17 cellular contexts compared by ENCODE assay signal in genomic region chr9:136352682-136353081, GRCh38. TPM values are rescaled to one million over a fixed set of nuclear protein-coding genes. Genes with fewer than 3 reads are reported as not detected.
DNase-seq lines count a peak whose midpoint lies in the region; ATAC-seq, FAIRE-seq and TF ChIP-seq lines count a peak whose summit lies in the region.
"Had no signal": no experiment of that assay in that cellular context is flagged by ENCODE, and none has a peak within 500 bp of the region (broad histone marks: within the 10 kb centered on the region; RNA-seq: fewer than 3 reads in every experiment).

No MANE protein-coding gene starts in this region.

- H3K9ac ChIP-seq in HepG2 (ENCODE audit: insufficient read depth, low read depth, low read length), result no peak overlapping the region

- BruUV-seq in HepG2 (replicated peaks; lab: Mats Ljungman, UMichigan), result no TSS peak

- H2AFZ ChIP-seq in HepG2 (ENCODE audit: low read length), result no peak overlapping the region

- ATAC-seq in HepG2 (peak; percentile 4; the same call in 1 of the 3 replicates), right lobe of liver (no peak), left ventricle myocardium superior (peak; percentile 36), HG02885 (IDR thresholded peaks at IDR 0.05; ENCODE audit: poor library complexity, unreplicated experiment) (no peak), HG03025 (IDR thresholded peaks at IDR 0.05; ENCODE audit: low FRiP score, unreplicated experiment) (no peak)
- ATAC-seq: gastroesophageal sphincter had no signal

- intact Hi-C loops in HepG2 (cut with micrococcal nuclease; ENCODE audit: unreplicated experiment), result no loop called here
- intact Hi-C loops in right lobe of liver (cut with DNase I), result no loop called here
- intact Hi-C loops in left ventricle myocardium superior (cut with micrococcal nuclease), result no loop called here

- H3K27ac ChIP-seq in HepG2 (ENCODE audit: extremely low read length, insufficient read depth, low read length) (no peak overlapping the region), right lobe of liver (no peak overlapping the region)
- H3K27ac ChIP-seq: BLaER1 treated with 17β-estradiol and CSF1 and Interleukin-3, amounts not matched to agents 10 nM and 100 nM had no signal

- no peaks in the 10 kb centered on the region for H4K20me1 ChIP-seq in HepG2 (ENCODE audit: insufficient read depth, low read length)

- no peak overlapping the region for H3K27ac Mint-ChIP-seq in nephron progenitor cell

- TF ChIP-seq EP300 in HepG2 (IDR thresholded peaks at IDR 0.05; ENCODE audit: low read depth in 2 of 2, low read length in 2 of 2), result no peak
- TF ChIP-seq EP300 in HepG2 (CRISPR knock-in tag; IDR thresholded peaks at IDR 0.05; ENCODE audit: borderline replicate concordance), result no peak

- no peaks in the 10 kb centered on the region for H3K27me3 Mint-ChIP-seq in nephron progenitor cell (ENCODE audit: low read depth, poor library complexity)

- TF ChIP-seq POLR2A in HepG2 (IDR thresholded peaks at IDR 0.05; ENCODE audit: insufficient read depth in 1 of 2, low read depth in 2 of 2, low read length in 2 of 2) (no peak), right lobe of liver (IDR thresholded peaks at IDR 0.05) (no peak)

- H3K4me1 ChIP-seq in HepG2 (ENCODE audit: insufficient read depth, low read length) (peaks cover 44% of the 10 kb centered on the region), right lobe of liver (no peaks in the 10 kb centered on the region)

- H3K36me3 ChIP-seq in HepG2 (replicated peaks in 1 of 2; ENCODE audit: control insufficient read depth in 1 of 2, insufficient read depth in 2 of 2, low read length in 2 of 2), result no peaks in the 10 kb centered on the region
- no peaks in the 10 kb centered on the region for H3K36me3 ChIP-seq in right lobe of liver

- no peak overlapping the region for H3K4me3 Mint-ChIP-seq in nephron progenitor cell

- no peak for FAIRE-seq in HepG2 (lab: Jason Lieb, UNC)
- FAIRE-seq: GM12891, keratinocyte had no signal

- H3K27me3 ChIP-seq in HepG2 (ENCODE audit: control insufficient read depth in 1 of 2, insufficient read depth in 2 of 2, low read length in 2 of 2) (peaks cover 0 to 9% of the 10 kb centered on the region in 2 experiments; a peak in 2 of 5 replicates), right lobe of liver (no peaks in the 10 kb centered on the region)
- H3K27me3 ChIP-seq: BLaER1 treated with 17β-estradiol and CSF1 and Interleukin-3, amounts not matched to agents 10 nM and 100 nM; gastroesophageal sphincter had no signal

- H3K4me3 ChIP-seq in HepG2 (replicated peaks in 1 of 3; ENCODE audit: insufficient read depth in 1 of 3, low read depth in 2 of 3, low read length in 3 of 3) (no peak overlapping the region; a peak in 1 of 6 replicates), right lobe of liver (no peak overlapping the region)
- H3K4me3 ChIP-seq: BLaER1 treated with 17β-estradiol and CSF1 and Interleukin-3, amounts not matched to agents 10 nM and 100 nM; gastroesophageal sphincter had no signal

- POLR2A ChIA-PET in HepG2 (lab: Yijun Ruan, JAX), result interaction anchor here (1.5 kb wide), 1 partner anchor 10 kb away, joined by 8 read pairs; the partner anchor contains the start of gene DNLZ

- H3K9me3 Mint-ChIP-seq in nephron progenitor cell, result no peaks in the 10 kb centered on the region

- H3K9me3 ChIP-seq in HepG2 (ENCODE audit: low read length) (no peaks in the 10 kb centered on the region), right lobe of liver (no peaks in the 10 kb centered on the region)
- H3K9me3 ChIP-seq: BLaER1 treated with 17β-estradiol and CSF1 and Interleukin-3, amounts not matched to agents 10 nM and 100 nM; gastroesophageal sphincter had no signal

- no peaks in the 10 kb centered on the region for H3K79me2 ChIP-seq in HepG2 (ENCODE audit: insufficient read depth, low read length)

- no peaks in the 10 kb centered on the region for H3K36me3 Mint-ChIP-seq in nephron progenitor cell (ENCODE audit: low read depth)

- CTCF ChIA-PET in HepG2 (lab: Yijun Ruan, JAX; ENCODE audit: low intra/inter-chr PET ratio, low total read pairs), result no interaction called here

- no peak for TF ChIP-seq RAD21 in HepG2 (CRISPR knock-in tag; IDR thresholded peaks at IDR 0.05)

- no CpG with 5 or more reads among the region's 16 CpGs for WGBS in HepG2 (ENCODE audit: low lambda C conversion rate)
- 71% methylated on average over 4 of the region's 16 CpGs for WGBS in right lobe of liver (ENCODE audit: insufficient coverage, low coverage, low lambda C conversion rate, missing lambda C conversion rate)

- in situ Hi-C loops in HepG2 (cut with HindIII; ENCODE audit: extremely low pct_ligation_motif_present, low pct_unique_long_range_greater_than_20kb), result no loop called here

- no peak for DNase-seq in HepG2 (ENCODE audit: low spot score)
- DNase-seq in right lobe of liver, result no peak
- DNase-seq in NCI-H774 (lab: John Stamatoyannopoulos, UW), result peak; percentile 19
- DNase-seq in left ventricle myocardium superior, result peak; percentile 73
- no peak for DNase-seq in nephron progenitor cell
- DNase-seq in HK-2 (ENCODE audit: unreplicated experiment), result no peak
- DNase-seq: activated T-cell treated with anti-CD3 and anti-CD28 coated beads, Interleukin-2, amount 50 U/mL, for 1 hour; cerebellar nuclear complex; EL had no signal

- TF ChIP-seq CTCF in HepG2 (CRISPR knock-in tag; IDR thresholded peaks at IDR 0.05), result no peak
- no peak for TF ChIP-seq CTCF in right lobe of liver (IDR thresholded peaks at IDR 0.05)
- TF ChIP-seq CTCF in nephron progenitor cell (IDR thresholded peaks at IDR 0.05), result no peak

- H3K4me1 Mint-ChIP-seq in nephron progenitor cell, result peaks cover 9% of the 10 kb centered on the region

- H3K4me2 ChIP-seq in HepG2 (ENCODE audit: low read depth, low read length), result no peak overlapping the region; the same call in 1 of the 2 replicates

RNA-seq across cellular contexts. Expression of gene DNLZ, which starts 10.9 kb away (rescaled TPM):
- total RNA-seq in HepG2 (2016; rRNA removed; fragmentation: Illumina TruSeq; extraction: Trizol) (5.4 and 8.0 TPM in 2 replicates), right lobe of liver (10 to 100 TPM in 3 of 6 experiments, 1 to 10 TPM in 3; 5.0 to 26.0 (median 10.4) TPM), left ventricle myocardium superior (40.2 TPM)
- 8.5 and 9.7 TPM in 2 replicates for total RNA-seq in HepG2 (2016; cell fraction: cytosol; rRNA removed; fragmentation: Illumina TruSeq; extraction: Trizol; ENCODE audit: low read depth)
- 5.7 and 10.6 TPM in 2 replicates for total RNA-seq in HepG2 (2016; cell fraction: insoluble cytoplasmic fraction; rRNA removed; fragmentation: Illumina TruSeq; extraction: Trizol)
- total RNA-seq in HepG2 (2016; cell fraction: membrane; rRNA removed; fragmentation: Illumina TruSeq; extraction: Trizol), result 8.2 and 10.5 TPM in 2 replicates
- total RNA-seq in HepG2 (2016; cell fraction: nucleus; rRNA removed; fragmentation: Illumina TruSeq; extraction: Trizol), result 2.7 and 3.8 TPM in 2 replicates
- polyA plus RNA-seq in HepG2 (2011; rRNA removed), result 3.4 and 4.5 TPM in 2 replicates
- polyA plus RNA-seq in HepG2 (2011; cell fraction: cytosol; rRNA removed), result 1.9 and 8.6 TPM in 2 replicates
- polyA plus RNA-seq in HepG2 (2011; cell fraction: nucleus; rRNA removed), result 4.9 and 10.5 TPM in 2 replicates
- polyA plus RNA-seq in HepG2 (2012), result 1.9 and 2.8 TPM in 2 replicates
- 8.4 and 8.5 TPM in 2 replicates for polyA plus RNA-seq in HepG2 (2016; cell fraction: cytosol; fragmentation: Illumina TruSeq; extraction: Trizol; ENCODE audit: low read depth)
- 4.0 and 5.1 TPM in 2 replicates for polyA plus RNA-seq in HepG2 (2016; cell fraction: insoluble cytoplasmic fraction; fragmentation: Illumina TruSeq; extraction: Trizol; ENCODE audit: low read depth)
- 6.4 and 6.8 TPM in 2 replicates for polyA plus RNA-seq in HepG2 (2016; cell fraction: membrane; fragmentation: Illumina TruSeq; extraction: Trizol; ENCODE audit: low read depth)
- 5.5 and 7.2 TPM in 2 replicates for polyA plus RNA-seq in HepG2 (2016; cell fraction: nucleus; fragmentation: Illumina TruSeq; extraction: Trizol; ENCODE audit: insufficient read depth, low read depth)
- polyA minus RNA-seq in HepG2 (2011; rRNA and poly(A)+ RNA removed; ENCODE audit: low replicate concordance), result 0.90 and 2.5 TPM in 2 replicates
- 1.3 TPM in 1 of 2 replicates, not detected in the other for polyA minus RNA-seq in HepG2 (2011; cell fraction: cytosol; rRNA and poly(A)+ RNA removed)
- 2.6 and 2.8 TPM in 2 replicates for polyA minus RNA-seq in HepG2 (2011; cell fraction: nucleus; rRNA and poly(A)+ RNA removed)

RNA-seq across cellular contexts. Expression of gene CARD9, which starts 20.8 kb away (rescaled TPM):
- total RNA-seq in HepG2 (2016; rRNA removed; fragmentation: Illumina TruSeq; extraction: Trizol) (3.6 and 7.4 TPM in 2 replicates), right lobe of liver (1 to 10 TPM in 3 of 6 experiments, under 1 TPM in 3; 0.48 to 1.6 (median 1.1) TPM), left ventricle myocardium superior (0.79 TPM)
- total RNA-seq in HepG2 (2016; cell fraction: cytosol; rRNA removed; fragmentation: Illumina TruSeq; extraction: Trizol; ENCODE audit: low read depth), result 2.1 TPM in 2 replicates
- total RNA-seq in HepG2 (2016; cell fraction: insoluble cytoplasmic fraction; rRNA removed; fragmentation: Illumina TruSeq; extraction: Trizol), result 3.4 and 7.7 TPM in 2 replicates
- 1.7 and 2.5 TPM in 2 replicates for total RNA-seq in HepG2 (2016; cell fraction: membrane; rRNA removed; fragmentation: Illumina TruSeq; extraction: Trizol)
- total RNA-seq in HepG2 (2016; cell fraction: nucleus; rRNA removed; fragmentation: Illumina TruSeq; extraction: Trizol), result 7.9 and 8.9 TPM in 2 replicates
- 3.3 and 7.2 TPM in 2 replicates for polyA plus RNA-seq in HepG2 (2011; rRNA removed)
- 1.3 and 2.2 TPM in 2 replicates for polyA plus RNA-seq in HepG2 (2011; cell fraction: cytosol; rRNA removed)
- 51.0 and 60.5 TPM in 2 replicates for polyA plus RNA-seq in HepG2 (2011; cell fraction: nucleus; rRNA removed)
- polyA plus RNA-seq in HepG2 (2012), result 2.6 and 4.5 TPM in 2 replicates
- polyA plus RNA-seq in HepG2 (2016; cell fraction: cytosol; fragmentation: Illumina TruSeq; extraction: Trizol; ENCODE audit: low read depth), result 0.79 and 1.0 TPM in 2 replicates
- polyA plus RNA-seq in HepG2 (2016; cell fraction: insoluble cytoplasmic fraction; fragmentation: Illumina TruSeq; extraction: Trizol; ENCODE audit: low read depth), result 2.6 and 5.2 TPM in 2 replicates
- polyA plus RNA-seq in HepG2 (2016; cell fraction: membrane; fragmentation: Illumina TruSeq; extraction: Trizol; ENCODE audit: low read depth), result 0.66 and 0.74 TPM in 2 replicates
- polyA plus RNA-seq in HepG2 (2016; cell fraction: nucleus; fragmentation: Illumina TruSeq; extraction: Trizol; ENCODE audit: insufficient read depth, low read depth), result 23.4 and 24.3 TPM in 2 replicates
- polyA minus RNA-seq in HepG2 (2011; rRNA and poly(A)+ RNA removed; ENCODE audit: low replicate concordance), result 2.0 and 6.6 TPM in 2 replicates
- polyA minus RNA-seq in HepG2 (2011; cell fraction: cytosol; rRNA and poly(A)+ RNA removed), result 0.62 and 0.99 TPM in 2 replicates
- polyA minus RNA-seq in HepG2 (2011; cell fraction: nucleus; rRNA and poly(A)+ RNA removed), result 8.3 and 8.4 TPM in 2 replicates

RNA-seq across cellular contexts. Expression of gene GPSM1, which starts 25.3 kb away (rescaled TPM):
- 0.59 and 1.0 TPM in 2 replicates for total RNA-seq in HepG2 (2016; rRNA removed; fragmentation: Illumina TruSeq; extraction: Trizol)
- total RNA-seq in HepG2 (2016; cell fraction: cytosol; rRNA removed; fragmentation: Illumina TruSeq; extraction: Trizol; ENCODE audit: low read depth), result 0.26 and 0.30 TPM in 2 replicates
- total RNA-seq in HepG2 (2016; cell fraction: insoluble cytoplasmic fraction; rRNA removed; fragmentation: Illumina TruSeq; extraction: Trizol), result 0.55 and 1.1 TPM in 2 replicates
- total RNA-seq in HepG2 (2016; cell fraction: membrane; rRNA removed; fragmentation: Illumina TruSeq; extraction: Trizol), result 0.53 and 0.72 TPM in 2 replicates
- 0.72 and 0.81 TPM in 2 replicates for total RNA-seq in HepG2 (2016; cell fraction: nucleus; rRNA removed; fragmentation: Illumina TruSeq; extraction: Trizol)
- 2.4 and 3.4 TPM in 2 replicates for polyA plus RNA-seq in HepG2 (2011; rRNA removed)
- 1.6 and 2.7 TPM in 2 replicates for polyA plus RNA-seq in HepG2 (2011; cell fraction: cytosol; rRNA removed)
- polyA plus RNA-seq in HepG2 (2011; cell fraction: nucleus; rRNA removed), result 11.3 and 15.0 TPM in 2 replicates
- 1.2 and 1.6 TPM in 2 replicates for polyA plus RNA-seq in HepG2 (2012)
- polyA plus RNA-seq in HepG2 (2016; cell fraction: cytosol; fragmentation: Illumina TruSeq; extraction: Trizol; ENCODE audit: low read depth), result 0.28 and 0.43 TPM in 2 replicates
- polyA plus RNA-seq in HepG2 (2016; cell fraction: insoluble cytoplasmic fraction; fragmentation: Illumina TruSeq; extraction: Trizol; ENCODE audit: low read depth), result 0.72 and 1.2 TPM in 2 replicates
- polyA plus RNA-seq in HepG2 (2016; cell fraction: membrane; fragmentation: Illumina TruSeq; extraction: Trizol; ENCODE audit: low read depth), result 0.61 and 1.2 TPM in 2 replicates
- 3.5 and 3.8 TPM in 2 replicates for polyA plus RNA-seq in HepG2 (2016; cell fraction: nucleus; fragmentation: Illumina TruSeq; extraction: Trizol; ENCODE audit: insufficient read depth, low read depth)
- polyA minus RNA-seq in HepG2 (2011; rRNA and poly(A)+ RNA removed; ENCODE audit: low replicate concordance), result 2.9 and 5.8 TPM in 2 replicates
- 1.4 and 1.6 TPM in 2 replicates for polyA minus RNA-seq in HepG2 (2011; cell fraction: cytosol; rRNA and poly(A)+ RNA removed)
- polyA minus RNA-seq in HepG2 (2011; cell fraction: nucleus; rRNA and poly(A)+ RNA removed), result 1.7 TPM in 2 replicates
- total RNA-seq in right lobe of liver, result 1 to 10 TPM; 1.3 to 4.8 (median 4.1) TPM
- total RNA-seq in left ventricle myocardium superior, result 61.7 TPM

RNA-seq across cellular contexts. Expression of gene SNAPC4, which starts 47.3 kb away (rescaled TPM):
- total RNA-seq in HepG2 (2016; rRNA removed; fragmentation: Illumina TruSeq; extraction: Trizol), result 4.3 and 6.0 TPM in 2 replicates
- 0.51 and 0.88 TPM in 2 replicates for total RNA-seq in HepG2 (2016; cell fraction: cytosol; rRNA removed; fragmentation: Illumina TruSeq; extraction: Trizol; ENCODE audit: low read depth)
- total RNA-seq in HepG2 (2016; cell fraction: insoluble cytoplasmic fraction; rRNA removed; fragmentation: Illumina TruSeq; extraction: Trizol), result 3.9 and 6.1 TPM in 2 replicates
- 1.5 TPM in 2 replicates for total RNA-seq in HepG2 (2016; cell fraction: membrane; rRNA removed; fragmentation: Illumina TruSeq; extraction: Trizol)
- total RNA-seq in HepG2 (2016; cell fraction: nucleus; rRNA removed; fragmentation: Illumina TruSeq; extraction: Trizol), result 7.0 and 9.4 TPM in 2 replicates
- 2.0 and 3.3 TPM in 2 replicates for polyA plus RNA-seq in HepG2 (2011; rRNA removed)
- polyA plus RNA-seq in HepG2 (2011; cell fraction: cytosol; rRNA removed), result 1.0 and 1.7 TPM in 2 replicates
- 20.5 and 27.4 TPM in 2 replicates for polyA plus RNA-seq in HepG2 (2011; cell fraction: nucleus; rRNA removed)
- polyA plus RNA-seq in HepG2 (2012), result 3.3 TPM in 2 replicates
- polyA plus RNA-seq in HepG2 (2016; cell fraction: cytosol; fragmentation: Illumina TruSeq; extraction: Trizol; ENCODE audit: low read depth), result 0.61 and 0.67 TPM in 2 replicates
- 3.3 and 4.8 TPM in 2 replicates for polyA plus RNA-seq in HepG2 (2016; cell fraction: insoluble cytoplasmic fraction; fragmentation: Illumina TruSeq; extraction: Trizol; ENCODE audit: low read depth)
- polyA plus RNA-seq in HepG2 (2016; cell fraction: membrane; fragmentation: Illumina TruSeq; extraction: Trizol; ENCODE audit: low read depth), result 1.2 and 1.3 TPM in 2 replicates
- 37.0 and 38.1 TPM in 2 replicates for polyA plus RNA-seq in HepG2 (2016; cell fraction: nucleus; fragmentation: Illumina TruSeq; extraction: Trizol; ENCODE audit: insufficient read depth, low read depth)
- polyA minus RNA-seq in HepG2 (2011; rRNA and poly(A)+ RNA removed; ENCODE audit: low replicate concordance), result 1.5 and 5.2 TPM in 2 replicates
- 0.53 and 1.1 TPM in 2 replicates for polyA minus RNA-seq in HepG2 (2011; cell fraction: cytosol; rRNA and poly(A)+ RNA removed)
- polyA minus RNA-seq in HepG2 (2011; cell fraction: nucleus; rRNA and poly(A)+ RNA removed), result 6.3 and 6.8 TPM in 2 replicates
- 1 to 10 TPM; 3.8 to 6.5 (median 5.4) TPM for total RNA-seq in right lobe of liver
- total RNA-seq in left ventricle myocardium superior, result 4.4 TPM

RNA-seq across cellular contexts. Expression of gene CCDC187, which starts 48.8 kb away (rescaled TPM):
- 0.13 TPM in 1 of 2 replicates, not detected in the other for total RNA-seq in HepG2 (2016; rRNA removed; fragmentation: Illumina TruSeq; extraction: Trizol)
- total RNA-seq in HepG2 (2016; cell fraction: cytosol; rRNA removed; fragmentation: Illumina TruSeq; extraction: Trizol; ENCODE audit: low read depth), result not detected in 2 replicates
- total RNA-seq in HepG2 (2016; cell fraction: insoluble cytoplasmic fraction; rRNA removed; fragmentation: Illumina TruSeq; extraction: Trizol), result 0.09 TPM in 1 of 2 replicates, not detected in the other
- 0.10 TPM in 1 of 2 replicates, not detected in the other for total RNA-seq in HepG2 (2016; cell fraction: membrane; rRNA removed; fragmentation: Illumina TruSeq; extraction: Trizol)
- 0.16 and 0.28 TPM in 2 replicates for total RNA-seq in HepG2 (2016; cell fraction: nucleus; rRNA removed; fragmentation: Illumina TruSeq; extraction: Trizol)
- polyA plus RNA-seq in HepG2 (2011; rRNA removed), result 0.03 and 0.09 TPM in 2 replicates
- polyA plus RNA-seq in HepG2 (2011; cell fraction: cytosol; rRNA removed), result 0.01 and 0.03 TPM in 2 replicates
- 0.45 and 0.48 TPM in 2 replicates for polyA plus RNA-seq in HepG2 (2011; cell fraction: nucleus; rRNA removed)
- polyA plus RNA-seq in HepG2 (2012), result 0.04 TPM in 1 of 2 replicates, not detected in the other
- not detected in 2 replicates for polyA plus RNA-seq in HepG2 (2016; cell fraction: cytosol; fragmentation: Illumina TruSeq; extraction: Trizol; ENCODE audit: low read depth)
- polyA plus RNA-seq in HepG2 (2016; cell fraction: insoluble cytoplasmic fraction; fragmentation: Illumina TruSeq; extraction: Trizol; ENCODE audit: low read depth), result not detected in 2 replicates
- 0.08 TPM in 1 of 2 replicates, not detected in the other for polyA plus RNA-seq in HepG2 (2016; cell fraction: membrane; fragmentation: Illumina TruSeq; extraction: Trizol; ENCODE audit: low read depth)
- polyA plus RNA-seq in HepG2 (2016; cell fraction: nucleus; fragmentation: Illumina TruSeq; extraction: Trizol; ENCODE audit: insufficient read depth, low read depth), result 0.14 and 0.17 TPM in 2 replicates
- 0.20 and 0.49 TPM in 2 replicates for polyA minus RNA-seq in HepG2 (2011; rRNA and poly(A)+ RNA removed; ENCODE audit: low replicate concordance)
- not detected in 2 replicates for polyA minus RNA-seq in HepG2 (2011; cell fraction: cytosol; rRNA and poly(A)+ RNA removed)
- 0.39 and 0.50 TPM in 2 replicates for polyA minus RNA-seq in HepG2 (2011; cell fraction: nucleus; rRNA and poly(A)+ RNA removed)
- under 1 TPM in 3 of 6 experiments, not detected in 3; 0.09 to 0.80 (median 0.62) TPM for total RNA-seq in right lobe of liver
- not detected for total RNA-seq in left ventricle myocardium superior
- total RNA-seq: gastroesophageal sphincter; osteoblast; T-helper 1 cell treated with Interleukin-12 subunit alpha and Interleukin-12 subunit beta and Interleukin-4 antibody, amounts not matched to agents 30 ng/mL and 1 ng/mL, for 36 hours had no signal

Comparison
In these comparisons a context has a peak if more than half of its experiments do, and no peak if none do; other contexts are left out.
1. ATAC-seq: peak in HepG2 (single experiment) and left ventricle myocardium superior (single experiment); none in right lobe of liver (0 of 4), HG02885 (single experiment) and HG03025 (single experiment).
2. DNase-seq: peak in NCI-H774 (single experiment) and left ventricle myocardium superior (single experiment); none in HepG2 (single experiment), right lobe of liver (0 of 3), nephron progenitor cell (single experiment) and HK-2 (single experiment).
3. RNA of gene GPSM1, which starts 25.3 kb away (total RNA-seq): 61.7 TPM in left ventricle myocardium superior (single experiment); 1.3 to 4.8 TPM in right lobe of liver and 0.26 to 1.1 TPM in HepG2; every median in the first group is over 10 times any median in the second.